ENCODE assay signal across 32 cellular contexts in genomic region chr2:23967846-23968245, GRCh38. TPM values are rescaled to one million over a fixed set of nuclear protein-coding genes. Genes with fewer than 3 reads are reported as not detected.
"Had no signal": no experiment of that assay in that cellular context is flagged by ENCODE, and none has a peak within 500 bp of the region (broad histone marks: within the 10 kb centered on the region; RNA-seq: fewer than 3 reads in every experiment).

No MANE protein-coding gene starts in this region.

- H3K9me3 ChIP-seq: body of pancreas, esophagus muscularis mucosa, gastrocnemius medialis had no signal

- H3K27me3 Mint-ChIP-seq: activated B cell treated with CpG ODN at 0.5 μM for 24 hours; activated CD8-positive, alpha-beta T cell treated with anti-CD3 and anti-CD28 coated beads for 36 hours; activated naive CD8-positive, alpha-beta T cell; activated T-helper 17 cell treated with anti-CD3 and anti-CD28 coated beads, Interleukin-2, amount 50 U/mL, for 72 hours; effector memory CD8-positive, alpha-beta T cell; T-cell; T-helper 17 cell had no signal

- H3K27ac Mint-ChIP-seq: activated B cell treated with CpG ODN at 0.5 μM for 24 hours; activated CD8-positive, alpha-beta T cell treated with anti-CD3 and anti-CD28 coated beads for 36 hours; activated naive CD8-positive, alpha-beta T cell; activated T-helper 17 cell treated with anti-CD3 and anti-CD28 coated beads, Interleukin-2, amount 50 U/mL, for 72 hours; effector memory CD8-positive, alpha-beta T cell; T-cell; T-helper 17 cell; T-helper 2 cell treated with Interferon-gamma antibody and Interleukin-4, amounts not matched to agents 5 μg/mL and 100 μg/mL, for 36 hours had no signal

- ATAC-seq: activated CD4-positive, CD25-positive, alpha-beta regulatory T cell treated with anti-CD3 and anti-CD28 coated beads, Interleukin-2, amount 50 U/mL, for 24 hours; activated CD8-positive, alpha-beta T cell treated with anti-CD3 and anti-CD28 coated beads for 36 hours; activated T-cell treated with anti-CD3 and anti-CD28 coated beads, Interleukin-2, amount 50 U/mL, for 4 hours; activated T-helper 17 cell treated with anti-CD3 and anti-CD28 coated beads, Interleukin-2, amount 50 U/mL, for 72 hours; body of pancreas; effector memory CD8-positive, alpha-beta T cell; foreskin keratinocyte; gastrocnemius medialis; T-cell; T-helper 17 cell had no signal

- H3K4me3 Mint-ChIP-seq: activated B cell treated with CpG ODN at 0.5 μM for 24 hours; activated CD8-positive, alpha-beta T cell treated with anti-CD3 and anti-CD28 coated beads for 36 hours; activated naive CD8-positive, alpha-beta T cell; activated T-cell treated with anti-CD3 and anti-CD28 coated beads, Interleukin-2, amount 50 U/mL, for 4 hours; activated T-helper 17 cell treated with anti-CD3 and anti-CD28 coated beads, Interleukin-2, amount 50 U/mL, for 72 hours; effector memory CD8-positive, alpha-beta T cell; T-cell; T-helper 17 cell; T-helper 2 cell treated with Interferon-gamma antibody and Interleukin-4, amounts not matched to agents 5 μg/mL and 100 μg/mL, for 36 hours had no signal

- H3K27me3 ChIP-seq: body of pancreas, esophagus muscularis mucosa, foreskin keratinocyte, gastrocnemius medialis had no signal

- H3K9me3 Mint-ChIP-seq: activated B cell treated with CpG ODN at 0.5 μM for 24 hours; activated CD8-positive, alpha-beta T cell treated with anti-CD3 and anti-CD28 coated beads for 36 hours; activated T-cell treated with anti-CD3 and anti-CD28 coated beads, Interleukin-2, amount 50 U/mL, for 4 hours; activated T-helper 17 cell treated with anti-CD3 and anti-CD28 coated beads, Interleukin-2, amount 50 U/mL, for 72 hours; effector memory CD8-positive, alpha-beta T cell; T-cell; T-helper 2 cell treated with Interferon-gamma antibody and Interleukin-4, amounts not matched to agents 5 μg/mL and 100 μg/mL, for 36 hours had no signal

- H3K27ac ChIP-seq: body of pancreas, esophagus muscularis mucosa, foreskin keratinocyte, gastrocnemius medialis, WERI-Rb-1 had no signal

- H3K4me1 ChIP-seq: body of pancreas, esophagus muscularis mucosa, foreskin keratinocyte, gastrocnemius medialis had no signal

- H3K4me3 ChIP-seq: body of pancreas, esophagus muscularis mucosa, gastrocnemius medialis had no signal

- DNase-seq: activated B cell treated with CpG ODN at 0.5 μM for 24 hours; activated CD4-positive, alpha-beta T cell treated with anti-CD3 and anti-CD28 coated beads for 48 hours; activated CD4-positive, alpha-beta T cell treated with anti-CD3 and anti-CD28 coated beads, Interleukin-2, amount 50 U/mL, for 1 hour; activated CD4-positive, alpha-beta T cell treated with anti-CD3 and anti-CD28 coated beads, Interleukin-2, amount 50 U/mL, for 48 hours; activated CD8-positive, alpha-beta T cell treated with anti-CD3 and anti-CD28 coated beads for 36 hours; activated effector memory CD4-positive, alpha-beta T cell treated with Interleukin-2 at 50 U/mL for 16 hours; activated gamma-delta T cell treated with Interleukin-2 at 50 U/mL for 16 hours; activated naive CD4-positive, alpha-beta T cell treated with anti-CD3 and anti-CD28 coated beads, Interleukin-2, amount 50 U/mL, for 16 hours; activated naive CD4-positive, alpha-beta T cell treated with Interleukin-2 at 50 U/mL for 16 hours; activated T-cell treated with anti-CD3 and anti-CD28 coated beads, Interleukin-2, amount 50 U/mL, for 4 hours; amniotic stem cell; anterior cingulate cortex; body of pancreas; caudate nucleus; cortex of kidney; dermis blood vessel endothelial cell; effector CD4-positive, alpha-beta T cell; effector memory CD8-positive, alpha-beta T cell; erythroblast; foreskin keratinocyte; gastrocnemius medialis; glutamatergic neuron; T-cell; T-helper 17 cell; T1000; WERI-Rb-1 had no signal

- H3K4me1 Mint-ChIP-seq: activated B cell treated with CpG ODN at 0.5 μM for 24 hours; activated T-helper 17 cell treated with anti-CD3 and anti-CD28 coated beads, Interleukin-2, amount 50 U/mL, for 72 hours had no signal

RNA-seq across cellular contexts. Expression of gene MFSD2B, which starts 42.0 kb away (rescaled TPM):
- total RNA-seq: activated B cell treated with CpG ODN at 0.5 μM for 24 hours; activated T-helper 17 cell treated with anti-CD3 and anti-CD28 coated beads, Interleukin-2, amount 50 U/mL, for 72 hours; body of pancreas; chondrocyte; gastrocnemius medialis had no signal
